In the genomic region with DNA sequence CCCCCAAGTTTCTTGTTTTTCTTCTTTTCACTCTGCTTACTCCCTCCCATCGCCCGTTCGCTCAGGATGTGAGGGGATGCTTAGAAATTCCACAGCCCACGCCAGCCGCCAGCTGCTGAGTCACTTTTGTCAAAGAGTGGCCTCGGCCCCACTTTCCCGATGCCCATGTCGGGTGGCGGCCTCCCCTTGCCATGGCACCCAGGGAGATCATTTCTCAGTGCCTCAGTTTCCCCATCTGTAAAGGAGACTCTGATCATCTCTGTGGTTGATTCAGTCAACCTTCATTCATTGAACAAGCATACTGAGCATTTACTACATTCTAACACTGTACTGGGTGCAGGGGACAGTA, we compare ENCODE assay signal across 8 cellular contexts. TPM values are rescaled to one million over a fixed set of nuclear protein-coding genes. Genes with fewer than 3 reads are reported as not detected.
A peak's percentile ranks its signal among the peaks of the same experiment; 100 is the strongest.
DNase-seq lines count a peak whose midpoint lies in the region; TF ChIP-seq lines count a peak whose summit lies in the region.

No MANE protein-coding gene starts in this region.

- no peak for TF ChIP-seq POLR2A in thyroid gland (IDR thresholded peaks at IDR 0.05)

- TF ChIP-seq CTCF in liver (IDR thresholded peaks at IDR 0.05; ENCODE audit: low read depth, low read length, missing input control) (no peak), thyroid gland (IDR thresholded peaks at IDR 0.05) (no peak)

- H3K9me3 ChIP-seq in liver (ENCODE audit: control insufficient read depth in 4 of 4, low read length in 3 of 4) (no peaks in the 10 kb centered on the region), thyroid gland (no peaks in the 10 kb centered on the region)

- H3K4me1 Mint-ChIP-seq in activated CD4-positive, alpha-beta T cell treated with anti-CD3 and anti-CD28 coated beads, Interleukin-2, amount 10 ng/mL, durations not matched to agents 24 days and 14 days: peaks cover 13% of the 10 kb centered on the region
- H3K4me1 Mint-ChIP-seq in activated naive CD8-positive, alpha-beta T cell treated with anti-CD3 and anti-CD28 coated beads for 36 hours: peaks cover 7% of the 10 kb centered on the region

- H3K4me1 ChIP-seq in liver (ENCODE audit: control insufficient read depth in 4 of 4, insufficient read depth in 4 of 4, low read length in 3 of 4) (peaks cover 0 to 1% (median 0%) of the 10 kb centered on the region in 4 donors), thyroid gland (peaks cover 0 to 6% of the 10 kb centered on the region in 2 donors)

- H3K36me3 ChIP-seq in liver (ENCODE audit: control insufficient read depth in 4 of 4, insufficient read depth in 3 of 4, low read depth in 1 of 4, low read length in 3 of 4): no peaks in the 10 kb centered on the region
- no peaks in the 10 kb centered on the region for H3K36me3 ChIP-seq in thyroid gland

- peaks cover 1% of the 10 kb centered on the region for H3K36me3 Mint-ChIP-seq in activated CD4-positive, alpha-beta T cell treated with anti-CD3 and anti-CD28 coated beads, Interleukin-2, amount 10 ng/mL, durations not matched to agents 24 days and 14 days (ENCODE audit: low read depth)
- H3K36me3 Mint-ChIP-seq in activated naive CD8-positive, alpha-beta T cell treated with anti-CD3 and anti-CD28 coated beads for 36 hours: no peaks in the 10 kb centered on the region

- H3K9me3 Mint-ChIP-seq in activated CD4-positive, alpha-beta T cell treated with anti-CD3 and anti-CD28 coated beads, Interleukin-2, amount 10 ng/mL, durations not matched to agents 24 days and 14 days: no peaks in the 10 kb centered on the region
- no peaks in the 10 kb centered on the region for H3K9me3 Mint-ChIP-seq in activated naive CD8-positive, alpha-beta T cell treated with anti-CD3 and anti-CD28 coated beads for 36 hours

- H3K4me3 Mint-ChIP-seq in activated CD4-positive, alpha-beta T cell treated with anti-CD3 and anti-CD28 coated beads, Interleukin-2, amount 10 ng/mL, durations not matched to agents 24 days and 14 days: peak overlapping the region; percentile 80
- H3K4me3 Mint-ChIP-seq in activated naive CD8-positive, alpha-beta T cell treated with anti-CD3 and anti-CD28 coated beads for 36 hours: peak overlapping the region; percentile 88

- no peak overlapping the region for H3K9ac ChIP-seq in liver (ENCODE audit: low read depth in 1 of 2, low read length in 2 of 2)

- 60% methylated on average over 9 of the region's 9 CpGs for WGBS in liver
- WGBS in thyroid gland, 2 donors: 8 to 9% methylated on average over 9 of the region's 9 CpGs

- intact Hi-C loops in activated CD4-positive, alpha-beta T cell treated with anti-CD3 and anti-CD28 coated beads, Interleukin-2, amount 10 ng/mL, durations not matched to agents 24 days and 14 days (cut with micrococcal nuclease): no loop called here
- intact Hi-C loops in thyroid gland (cut with DNase I): no loop called here

- H3K27me3 Mint-ChIP-seq in activated CD4-positive, alpha-beta T cell treated with anti-CD3 and anti-CD28 coated beads, Interleukin-2, amount 10 ng/mL, durations not matched to agents 24 days and 14 days: peaks cover 31% of the 10 kb centered on the region
- H3K27me3 Mint-ChIP-seq in activated naive CD8-positive, alpha-beta T cell treated with anti-CD3 and anti-CD28 coated beads for 36 hours: peaks cover 15% of the 10 kb centered on the region

- H3K4me3 ChIP-seq in liver (ENCODE audit: low read depth in 1 of 3, low read length in 3 of 3): no peak overlapping the region
- peak overlapping the region in 1 of 3 donors; percentile 31 for H3K4me3 ChIP-seq in thyroid gland (replicated peaks in 1 of 3)

- no peak for TF ChIP-seq RAD21 in liver (IDR thresholded peaks at IDR 0.05)

- H3K27ac Mint-ChIP-seq in activated CD4-positive, alpha-beta T cell treated with anti-CD3 and anti-CD28 coated beads, Interleukin-2, amount 10 ng/mL, durations not matched to agents 24 days and 14 days: peak overlapping the region; percentile 61
- H3K27ac Mint-ChIP-seq in activated naive CD8-positive, alpha-beta T cell treated with anti-CD3 and anti-CD28 coated beads for 36 hours: no peak overlapping the region

- H3K27ac ChIP-seq in liver (ENCODE audit: low read depth in 1 of 2, low read length in 2 of 2) (peak overlapping the region; percentile 32 to 58), thyroid gland (peak overlapping the region; percentile 43 to 67 (median 61))

- no peak for DNase-seq in activated CD4-positive, alpha-beta T cell treated with anti-CD3 and anti-CD28 coated beads, Interleukin-2, amount 10 ng/mL, durations not matched to agents 24 days and 14 days
- DNase-seq in activated CD4-positive, alpha-beta T cell treated with anti-CD3 and anti-CD28 coated beads for 48 hours: no peak
- no peak for DNase-seq in activated naive CD8-positive, alpha-beta T cell treated with anti-CD3 and anti-CD28 coated beads for 36 hours
- DNase-seq in thyroid gland: no peak
- no peak for DNase-seq in NCI-H2081 (lab: John Stamatoyannopoulos, UW)
- DNase-seq in stimulated activated CD4-positive, alpha-beta T cell treated with anti-CD3 and anti-CD28 coated beads, Interleukin-1b, Interleukin-23, amount 100 ng/mL, for 48 hours: no peak
- no peak for DNase-seq in NCI-H1436 treated with DMSO at 0.1 percent for 48 hours (lab: John Stamatoyannopoulos, UW)

- no peaks in the 10 kb centered on the region for H3K27me3 ChIP-seq in liver (ENCODE audit: control insufficient read depth in 4 of 4, insufficient read depth in 4 of 4, low read length in 3 of 4)
- H3K27me3 ChIP-seq in thyroid gland: no peaks in the 10 kb centered on the region

TF ChIP-seq in liver, 16 proteins besides CTCF, POLR2A, EP300 and RAD21 (continues in another document):
- TF ChIP-seq, protein P1, sequence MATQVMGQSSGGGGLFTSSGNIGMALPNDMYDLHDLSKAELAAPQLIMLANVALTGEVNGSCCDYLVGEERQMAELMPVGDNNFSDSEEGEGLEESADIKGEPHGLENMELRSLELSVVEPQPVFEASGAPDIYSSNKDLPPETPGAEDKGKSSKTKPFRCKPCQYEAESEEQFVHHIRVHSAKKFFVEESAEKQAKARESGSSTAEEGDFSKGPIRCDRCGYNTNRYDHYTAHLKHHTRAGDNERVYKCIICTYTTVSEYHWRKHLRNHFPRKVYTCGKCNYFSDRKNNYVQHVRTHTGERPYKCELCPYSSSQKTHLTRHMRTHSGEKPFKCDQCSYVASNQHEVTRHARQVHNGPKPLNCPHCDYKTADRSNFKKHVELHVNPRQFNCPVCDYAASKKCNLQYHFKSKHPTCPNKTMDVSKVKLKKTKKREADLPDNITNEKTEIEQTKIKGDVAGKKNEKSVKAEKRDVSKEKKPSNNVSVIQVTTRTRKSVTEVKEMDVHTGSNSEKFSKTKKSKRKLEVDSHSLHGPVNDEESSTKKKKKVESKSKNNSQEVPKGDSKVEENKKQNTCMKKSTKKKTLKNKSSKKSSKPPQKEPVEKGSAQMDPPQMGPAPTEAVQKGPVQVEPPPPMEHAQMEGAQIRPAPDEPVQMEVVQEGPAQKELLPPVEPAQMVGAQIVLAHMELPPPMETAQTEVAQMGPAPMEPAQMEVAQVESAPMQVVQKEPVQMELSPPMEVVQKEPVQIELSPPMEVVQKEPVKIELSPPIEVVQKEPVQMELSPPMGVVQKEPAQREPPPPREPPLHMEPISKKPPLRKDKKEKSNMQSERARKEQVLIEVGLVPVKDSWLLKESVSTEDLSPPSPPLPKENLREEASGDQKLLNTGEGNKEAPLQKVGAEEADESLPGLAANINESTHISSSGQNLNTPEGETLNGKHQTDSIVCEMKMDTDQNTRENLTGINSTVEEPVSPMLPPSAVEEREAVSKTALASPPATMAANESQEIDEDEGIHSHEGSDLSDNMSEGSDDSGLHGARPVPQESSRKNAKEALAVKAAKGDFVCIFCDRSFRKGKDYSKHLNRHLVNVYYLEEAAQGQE (IDR thresholded peaks at IDR 0.05): no peak
- no peak for TF ChIP-seq FOXA2 (IDR thresholded peaks at IDR 0.05)
- TF ChIP-seq EGR1 (IDR thresholded peaks at IDR 0.05; ENCODE audit: low read depth in 2 of 2): no peak
- TF ChIP-seq, protein P2, sequence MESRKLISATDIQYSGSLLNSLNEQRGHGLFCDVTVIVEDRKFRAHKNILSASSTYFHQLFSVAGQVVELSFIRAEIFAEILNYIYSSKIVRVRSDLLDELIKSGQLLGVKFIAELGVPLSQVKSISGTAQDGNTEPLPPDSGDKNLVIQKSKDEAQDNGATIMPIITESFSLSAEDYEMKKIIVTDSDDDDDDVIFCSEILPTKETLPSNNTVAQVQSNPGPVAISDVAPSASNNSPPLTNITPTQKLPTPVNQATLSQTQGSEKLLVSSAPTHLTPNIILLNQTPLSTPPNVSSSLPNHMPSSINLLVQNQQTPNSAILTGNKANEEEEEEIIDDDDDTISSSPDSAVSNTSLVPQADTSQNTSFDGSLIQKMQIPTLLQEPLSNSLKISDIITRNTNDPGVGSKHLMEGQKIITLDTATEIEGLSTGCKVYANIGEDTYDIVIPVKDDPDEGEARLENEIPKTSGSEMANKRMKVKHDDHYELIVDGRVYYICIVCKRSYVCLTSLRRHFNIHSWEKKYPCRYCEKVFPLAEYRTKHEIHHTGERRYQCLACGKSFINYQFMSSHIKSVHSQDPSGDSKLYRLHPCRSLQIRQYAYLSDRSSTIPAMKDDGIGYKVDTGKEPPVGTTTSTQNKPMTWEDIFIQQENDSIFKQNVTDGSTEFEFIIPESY (IDR thresholded peaks at IDR 0.05): no peak
- TF ChIP-seq NR2F2 (IDR thresholded peaks at IDR 0.05): no peak
- TF ChIP-seq SP1 (IDR thresholded peaks at IDR 0.05): no peak
- TF ChIP-seq RXRA (IDR thresholded peaks at IDR 0.05): no peak
- TF ChIP-seq, protein P3, sequence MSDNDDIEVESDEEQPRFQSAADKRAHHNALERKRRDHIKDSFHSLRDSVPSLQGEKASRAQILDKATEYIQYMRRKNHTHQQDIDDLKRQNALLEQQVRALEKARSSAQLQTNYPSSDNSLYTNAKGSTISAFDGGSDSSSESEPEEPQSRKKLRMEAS (IDR thresholded peaks at IDR 0.05): no peak
- no peak for TF ChIP-seq FOXA1 (IDR thresholded peaks at IDR 0.05)
- TF ChIP-seq JUND (IDR thresholded peaks at IDR 0.05): no peak

RNA-seq across cellular contexts. Expression of a gene that starts 0.4 kb away (rescaled TPM):
- total RNA-seq in activated CD4-positive, alpha-beta T cell treated with anti-CD3 and anti-CD28 coated beads, Interleukin-2, amount 10 ng/mL, durations not matched to agents 24 days and 14 days: 0.62 and 1.5 TPM in 2 replicates
- total RNA-seq in activated naive CD8-positive, alpha-beta T cell treated with anti-CD3 and anti-CD28 coated beads for 36 hours: 1 to 10 TPM; 1.1 to 1.5 TPM
- total RNA-seq in liver: 10 to 100 TPM; 10.6 to 13.1 TPM
- 1 to 10 TPM; 5.2 to 6.1 TPM for polyA plus RNA-seq in liver
- total RNA-seq in thyroid gland: 100 to 1,000 TPM in 2 of 4 donors, 10 to 100 TPM in 2; 47.3 to 108 (median 84.8) TPM

RNA-seq across cellular contexts. Expression of a gene that starts 10.6 kb away (rescaled TPM):
- total RNA-seq in activated CD4-positive, alpha-beta T cell treated with anti-CD3 and anti-CD28 coated beads, Interleukin-2, amount 10 ng/mL, durations not matched to agents 24 days and 14 days: not detected in 2 replicates
- not detected for total RNA-seq in activated naive CD8-positive, alpha-beta T cell treated with anti-CD3 and anti-CD28 coated beads for 36 hours
- not detected for total RNA-seq in liver
- not detected for polyA plus RNA-seq in liver
- not detected for total RNA-seq in thyroid gland

RNA-seq across cellular contexts. Expression of a gene that starts 33.9 kb away (rescaled TPM):
- total RNA-seq in activated CD4-positive, alpha-beta T cell treated with anti-CD3 and anti-CD28 coated beads, Interleukin-2, amount 10 ng/mL, durations not matched to agents 24 days and 14 days: not detected in 2 replicates
- not detected for total RNA-seq in activated naive CD8-positive, alpha-beta T cell treated with anti-CD3 and anti-CD28 coated beads for 36 hours
- total RNA-seq in liver (not detected), thyroid gland (not detected)
- not detected for polyA plus RNA-seq in liver
